In the genomic region with DNA sequence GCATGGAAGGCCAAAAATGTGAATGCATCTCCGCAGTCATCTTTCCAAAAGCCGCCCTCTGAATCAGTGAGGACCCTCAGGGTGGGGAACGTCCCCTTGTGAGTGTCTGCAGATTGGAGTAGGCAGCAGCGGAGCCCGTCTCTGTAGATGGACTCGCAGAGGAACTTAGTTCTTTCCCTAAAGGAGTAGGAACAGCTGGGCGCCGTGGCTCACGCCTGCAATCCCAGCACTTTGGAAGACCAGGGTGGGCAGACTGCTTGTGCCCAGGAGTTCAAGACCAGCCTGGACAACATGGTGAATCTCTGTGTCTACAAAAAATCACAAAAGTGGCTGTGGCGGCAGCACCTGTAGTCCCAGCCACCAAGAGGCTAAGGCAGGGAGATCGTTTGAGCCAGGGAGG, we compare ENCODE assay signal across 20 cellular contexts. TPM values are rescaled to one million over a fixed set of nuclear protein-coding genes. Genes with fewer than 3 reads are reported as not detected.
DNase-seq lines count a peak whose midpoint lies in the region; ATAC-seq and TF ChIP-seq lines count a peak whose summit lies in the region.
"Had no signal": no experiment of that assay in that cellular context is flagged by ENCODE, and none has a peak within 500 bp of the region (broad histone marks: within the 10 kb centered on the region; RNA-seq: fewer than 3 reads in every experiment).

No MANE protein-coding gene starts in this region.

- peaks cover 27% of the 10 kb centered on the region for H3K36me3 Mint-ChIP-seq in activated naive CD4-positive, alpha-beta T cell treated with anti-CD3 and anti-CD28 coated beads, Interleukin-2, amount 10 ng/mL, durations not matched to agents 7 days and 5 days
- H3K36me3 Mint-ChIP-seq in WTC11 (peaks cover 39% of the 10 kb centered on the region), endothelial cell (ENCODE audit: low read depth, unreplicated experiment) (peaks cover 29% of the 10 kb centered on the region)
- H3K36me3 Mint-ChIP-seq in stimulated activated memory B cell treated with anti-CD40 and anti-IgM and Interleukin-4, amounts not matched to agents 10 μg/mL and 1 μg/mL and 100 μg/mL, for 72 hours: peaks cover 22% of the 10 kb centered on the region

- H3K27me3 ChIP-seq in Peyer's patch: no peaks in the 10 kb centered on the region
- H3K27me3 ChIP-seq: body of pancreas, esophagus squamous epithelium, right atrium auricular region had no signal

- peaks cover 0 to 30% (median 0%) of the 10 kb centered on the region in 3 donors for H3K36me3 ChIP-seq in Peyer's patch

- H3K9me3 ChIP-seq in Peyer's patch: no peaks in the 10 kb centered on the region
- H3K9me3 ChIP-seq: body of pancreas, esophagus squamous epithelium, right atrium auricular region had no signal

- no peak for TF ChIP-seq CTCF in WTC11 (IDR thresholded peaks at IDR 0.05)
- TF ChIP-seq CTCF in endothelial cell (IDR thresholded peaks at IDR 0.05; ENCODE audit: unreplicated experiment): no peak
- TF ChIP-seq CTCF in Peyer's patch (IDR thresholded peaks at IDR 0.05): no peak

- peaks cover 7 to 33% (median 21%) of the 10 kb centered on the region in 4 donors for H3K4me1 ChIP-seq in Peyer's patch

- peak overlapping the region; percentile 83 for H3K27ac Mint-ChIP-seq in activated naive CD4-positive, alpha-beta T cell treated with anti-CD3 and anti-CD28 coated beads, Interleukin-2, amount 10 ng/mL, durations not matched to agents 7 days and 5 days
- H3K27ac Mint-ChIP-seq in WTC11: 0 out of 2 replicates have a peak overlapping the region, but pooled peaks have one; percentile 36
- H3K27ac Mint-ChIP-seq in endothelial cell (ENCODE audit: unreplicated experiment): no peak overlapping the region
- peak overlapping the region; percentile 87 for H3K27ac Mint-ChIP-seq in stimulated activated memory B cell treated with anti-CD40 and anti-IgM and Interleukin-4, amounts not matched to agents 10 μg/mL and 1 μg/mL and 100 μg/mL, for 72 hours

- H3K27me3 Mint-ChIP-seq in activated naive CD4-positive, alpha-beta T cell treated with anti-CD3 and anti-CD28 coated beads, Interleukin-2, amount 10 ng/mL, durations not matched to agents 7 days and 5 days: no peaks in the 10 kb centered on the region
- H3K27me3 Mint-ChIP-seq in WTC11 (ENCODE audit: low read depth) (no peaks in the 10 kb centered on the region), endothelial cell (ENCODE audit: unreplicated experiment) (peaks cover 11% of the 10 kb centered on the region)
- H3K27me3 Mint-ChIP-seq in stimulated activated memory B cell treated with anti-CD40 and anti-IgM and Interleukin-4, amounts not matched to agents 10 μg/mL and 1 μg/mL and 100 μg/mL, for 72 hours: no peaks in the 10 kb centered on the region

- peaks cover 34% of the 10 kb centered on the region for H3K4me1 Mint-ChIP-seq in activated naive CD4-positive, alpha-beta T cell treated with anti-CD3 and anti-CD28 coated beads, Interleukin-2, amount 10 ng/mL, durations not matched to agents 7 days and 5 days
- peaks cover 10% of the 10 kb centered on the region for H3K4me1 Mint-ChIP-seq in WTC11
- peaks cover 22% of the 10 kb centered on the region for H3K4me1 Mint-ChIP-seq in endothelial cell (ENCODE audit: unreplicated experiment)
- H3K4me1 Mint-ChIP-seq in stimulated activated memory B cell treated with anti-CD40 and anti-IgM and Interleukin-4, amounts not matched to agents 10 μg/mL and 1 μg/mL and 100 μg/mL, for 72 hours: peaks cover 58% of the 10 kb centered on the region

- no peak for DNase-seq in activated naive CD4-positive, alpha-beta T cell treated with anti-CD3 and anti-CD28 coated beads, Interleukin-2, amount 10 ng/mL, durations not matched to agents 7 days and 5 days
- no peak for DNase-seq in activated naive CD4-positive, alpha-beta T cell (lab: John Stamatoyannopoulos, UW)
- DNase-seq in WTC11 (ENCODE audit: low spot score) (no peak), endothelial cell (ENCODE audit: low spot score) (no peak), Peyer's patch (no peak)
- DNase-seq: activated effector memory CD4-positive, alpha-beta T cell treated with Interleukin-2 at 50 U/mL for 16 hours; dermis blood vessel endothelial cell; esophagus squamous epithelium; GDM1; GOT3; mammary epithelial cell; NCI-H146; NCI-H226; NK-92 treated with Interleukin-12 subunit alpha and Interleukin-12 subunit beta, amount 100 ng/mL, for 24 hours had no signal

- H3K4me3 ChIP-seq in Peyer's patch: no peak overlapping the region

- ATAC-seq in WTC11 (no peak), HG02798 (IDR thresholded peaks at IDR 0.05; ENCODE audit: poor library complexity, unreplicated experiment) (no peak), GM18873 (IDR thresholded peaks at IDR 0.05; ENCODE audit: low FRiP score, unreplicated experiment) (no peak)
- no peak for ATAC-seq in stimulated activated memory B cell treated with anti-CD40 and anti-IgM and Interleukin-4, amounts not matched to agents 10 μg/mL and 1 μg/mL and 100 μg/mL, for 72 hours
- ATAC-seq: body of pancreas, Right ventricle myocardium inferior had no signal

- TF ChIP-seq POLR2A in Peyer's patch (IDR thresholded peaks at IDR 0.05): no peak

- H3K4me3 Mint-ChIP-seq in activated naive CD4-positive, alpha-beta T cell treated with anti-CD3 and anti-CD28 coated beads, Interleukin-2, amount 10 ng/mL, durations not matched to agents 7 days and 5 days: peak overlapping the region; percentile 44
- H3K4me3 Mint-ChIP-seq in WTC11: no peak overlapping the region
- H3K4me3 Mint-ChIP-seq in endothelial cell (ENCODE audit: unreplicated experiment): peak overlapping the region; percentile 25
- no peak overlapping the region for H3K4me3 Mint-ChIP-seq in stimulated activated memory B cell treated with anti-CD40 and anti-IgM and Interleukin-4, amounts not matched to agents 10 μg/mL and 1 μg/mL and 100 μg/mL, for 72 hours

- POLR2A ChIA-PET in WTC11 (lab: Charles Lee): no interaction called here

- CTCF ChIA-PET in activated naive CD4-positive, alpha-beta T cell treated with anti-CD3 and anti-CD28 coated beads, Interleukin-2, amount 10 ng/mL, durations not matched to agents 7 days and 5 days (lab: Charles Lee): no interaction called here
- CTCF ChIA-PET in WTC11 (lab: Charles Lee): interaction anchor here (0.7 kb wide), 1 partner anchor 439 kb away, joined by 5 read pairs; no protein-coding TSS in a partner anchor

- no peak overlapping the region for H3K27ac ChIP-seq in Peyer's patch

- H3K9me3 Mint-ChIP-seq in activated naive CD4-positive, alpha-beta T cell treated with anti-CD3 and anti-CD28 coated beads, Interleukin-2, amount 10 ng/mL, durations not matched to agents 7 days and 5 days: no peaks in the 10 kb centered on the region
- no peaks in the 10 kb centered on the region for H3K9me3 Mint-ChIP-seq in WTC11
- H3K9me3 Mint-ChIP-seq in endothelial cell (ENCODE audit: unreplicated experiment): no peaks in the 10 kb centered on the region
- H3K9me3 Mint-ChIP-seq in stimulated activated memory B cell treated with anti-CD40 and anti-IgM and Interleukin-4, amounts not matched to agents 10 μg/mL and 1 μg/mL and 100 μg/mL, for 72 hours: no peaks in the 10 kb centered on the region

TF ChIP-seq in WTC11, 78 proteins besides CTCF, POLR2A, EP300 and RAD21:
- TF ChIP-seq GRHL2 (CRISPR knock-in tag; IDR thresholded peaks at IDR 0.05; ENCODE audit: insufficient replicate concordance, severe bottlenecking) (no peak), TEAD4 (CRISPR knock-in tag; IDR thresholded peaks at IDR 0.05) (no peak), FOXJ3 (CRISPR knock-in tag; IDR thresholded peaks at IDR 0.05; ENCODE audit: borderline replicate concordance) (no peak), MAX (CRISPR knock-in tag; IDR thresholded peaks at IDR 0.05) (no peak), CREM (CRISPR knock-in tag; IDR thresholded peaks at IDR 0.05) (no peak), KAT7 (CRISPR knock-in tag; IDR thresholded peaks at IDR 0.05; ENCODE audit: borderline replicate concordance) (no peak), HMGA2 (CRISPR knock-in tag; IDR thresholded peaks at IDR 0.05) (no peak), NR3C1 (CRISPR knock-in tag; conservative IDR thresholded peaks at IDR 0.05; ENCODE audit: low read depth) (no peak), JUN (CRISPR knock-in tag; IDR thresholded peaks at IDR 0.05) (no peak), FOXK1 (CRISPR knock-in tag; IDR thresholded peaks at IDR 0.05) (no peak), IRF2 (CRISPR knock-in tag; IDR thresholded peaks at IDR 0.05; ENCODE audit: borderline replicate concordance, low read depth) (no peak)
- TF ChIP-seq, protein P1, sequence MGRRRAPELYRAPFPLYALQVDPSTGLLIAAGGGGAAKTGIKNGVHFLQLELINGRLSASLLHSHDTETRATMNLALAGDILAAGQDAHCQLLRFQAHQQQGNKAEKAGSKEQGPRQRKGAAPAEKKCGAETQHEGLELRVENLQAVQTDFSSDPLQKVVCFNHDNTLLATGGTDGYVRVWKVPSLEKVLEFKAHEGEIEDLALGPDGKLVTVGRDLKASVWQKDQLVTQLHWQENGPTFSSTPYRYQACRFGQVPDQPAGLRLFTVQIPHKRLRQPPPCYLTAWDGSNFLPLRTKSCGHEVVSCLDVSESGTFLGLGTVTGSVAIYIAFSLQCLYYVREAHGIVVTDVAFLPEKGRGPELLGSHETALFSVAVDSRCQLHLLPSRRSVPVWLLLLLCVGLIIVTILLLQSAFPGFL (CRISPR knock-in tag; IDR thresholded peaks at IDR 0.05; ENCODE audit: borderline replicate concordance): no peak
- TF ChIP-seq, protein P2, sequence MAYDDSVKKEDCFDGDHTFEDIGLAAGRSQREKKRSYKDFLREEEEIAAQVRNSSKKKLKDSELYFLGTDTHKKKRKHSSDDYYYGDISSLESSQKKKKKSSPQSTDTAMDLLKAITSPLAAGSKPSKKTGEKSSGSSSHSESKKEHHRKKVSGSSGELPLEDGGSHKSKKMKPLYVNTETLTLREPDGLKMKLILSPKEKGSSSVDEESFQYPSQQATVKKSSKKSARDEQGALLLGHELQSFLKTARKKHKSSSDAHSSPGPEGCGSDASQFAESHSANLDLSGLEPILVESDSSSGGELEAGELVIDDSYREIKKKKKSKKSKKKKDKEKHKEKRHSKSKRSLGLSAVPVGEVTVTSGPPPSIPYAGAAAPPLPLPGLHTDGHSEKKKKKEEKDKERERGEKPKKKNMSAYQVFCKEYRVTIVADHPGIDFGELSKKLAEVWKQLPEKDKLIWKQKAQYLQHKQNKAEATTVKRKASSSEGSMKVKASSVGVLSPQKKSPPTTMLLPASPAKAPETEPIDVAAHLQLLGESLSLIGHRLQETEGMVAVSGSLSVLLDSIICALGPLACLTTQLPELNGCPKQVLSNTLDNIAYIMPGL (CRISPR knock-in tag; IDR thresholded peaks at IDR 0.05): no peak

RNA-seq across cellular contexts. Expression of gene WDR45B, which starts 53.7 kb away (rescaled TPM):
- 87.1 to 96.5 TPM (median 89.1 TPM) in 3 replicates for total RNA-seq in WTC11 (2021)
- total RNA-seq in endothelial cell (ENCODE audit: unreplicated experiment): 74.1 TPM
- total RNA-seq in Peyer's patch: 10 to 100 TPM; 68.8 to 90.0 (median 77.2) TPM

Comparison
In these comparisons a context has a peak if more than half of its experiments do, and no peak if none do; other contexts are left out.
1. H3K4me3 Mint-ChIP-seq: peak in activated naive CD4-positive, alpha-beta T cell treated with anti-CD3 and anti-CD28 coated beads, Interleukin-2, amount 10 ng/mL, durations not matched to agents 7 days and 5 days (single experiment) and endothelial cell (single experiment); none in WTC11 (single experiment) and stimulated activated memory B cell treated with anti-CD40 and anti-IgM and Interleukin-4, amounts not matched to agents 10 μg/mL and 1 μg/mL and 100 μg/mL, for 72 hours (single experiment).